Comparison of ENCODE assay signal across 12 cellular contexts in genomic region chr3:42387802-42388651, GRCh38. TPM values are rescaled to one million over a fixed set of nuclear protein-coding genes. Genes with fewer than 3 reads are reported as not detected.
DNase-seq lines count a peak whose midpoint lies in the region; ATAC-seq and TF ChIP-seq lines count a peak whose summit lies in the region.
"Had no signal": no experiment of that assay in that cellular context is flagged by ENCODE, and none has a peak within 500 bp of the region (broad histone marks: within the 10 kb centered on the region; RNA-seq: fewer than 3 reads in every experiment).

No MANE protein-coding gene starts in this region.

- peak; percentile 39 for DNase-seq in Daoy (ENCODE audit: low read depth)
- DNase-seq in RPMI8226, result peak; percentile 85
- peak; percentile 6 for DNase-seq in activated T-helper 1 cell treated with anti-CD3 and anti-CD28 coated beads, Interleukin-12 subunit alpha, Interleukin-12 subunit beta, Interleukin-2, Interleukin-4 antibody, amounts not matched to agents 30 ng/mL and 10 ng/mL and 1 ng/mL, durations not matched to agents 14 hours and 24 hours and 36 hours (ENCODE audit: low spot score)
- no peak for DNase-seq in nephron progenitor cell
- DNase-seq in SIG-M5 treated with dmso at 0.1 percent for 504 hours (lab: John Stamatoyannopoulos, UW; ENCODE audit: unreplicated experiment), result no peak
- no peak for DNase-seq in OCI-M2 (lab: John Stamatoyannopoulos, UW; ENCODE audit: unreplicated experiment)
- DNase-seq in posterior vena cava (ENCODE audit: low spot score), result no peak
- DNase-seq: effector CD8-positive, alpha-beta T cell; NCI-H2171 treated with DMSO at 0.1 percent for 48 hours had no signal

- H3K27ac Mint-ChIP-seq in activated T-helper 1 cell treated with anti-CD3 and anti-CD28 coated beads, Interleukin-12 subunit alpha, Interleukin-12 subunit beta, Interleukin-2, Interleukin-4 antibody, amounts not matched to agents 30 ng/mL and 10 ng/mL and 1 ng/mL, durations not matched to agents 14 hours and 24 hours and 36 hours, result peak overlapping the region; percentile 45
- H3K27ac Mint-ChIP-seq in nephron progenitor cell, result peak overlapping the region; percentile 80
- H3K27ac Mint-ChIP-seq: CD14-positive monocyte had no signal

- no peak for ATAC-seq in GM18511 (IDR thresholded peaks at IDR 0.05; ENCODE audit: unreplicated experiment)

- no peaks in the 10 kb centered on the region for H3K9me3 Mint-ChIP-seq in activated T-helper 1 cell treated with anti-CD3 and anti-CD28 coated beads, Interleukin-12 subunit alpha, Interleukin-12 subunit beta, Interleukin-2, Interleukin-4 antibody, amounts not matched to agents 30 ng/mL and 10 ng/mL and 1 ng/mL, durations not matched to agents 14 hours and 24 hours and 36 hours
- H3K9me3 Mint-ChIP-seq in nephron progenitor cell, result no peaks in the 10 kb centered on the region
- H3K9me3 Mint-ChIP-seq: CD14-positive monocyte had no signal

- peaks cover 8% of the 10 kb centered on the region for H3K27me3 Mint-ChIP-seq in activated T-helper 1 cell treated with anti-CD3 and anti-CD28 coated beads, Interleukin-12 subunit alpha, Interleukin-12 subunit beta, Interleukin-2, Interleukin-4 antibody, amounts not matched to agents 30 ng/mL and 10 ng/mL and 1 ng/mL, durations not matched to agents 14 hours and 24 hours and 36 hours (ENCODE audit: insufficient read depth)
- H3K27me3 Mint-ChIP-seq in nephron progenitor cell (ENCODE audit: low read depth, poor library complexity), result peaks cover 10% of the 10 kb centered on the region

- H3K4me3 Mint-ChIP-seq in activated T-helper 1 cell treated with anti-CD3 and anti-CD28 coated beads, Interleukin-12 subunit alpha, Interleukin-12 subunit beta, Interleukin-2, Interleukin-4 antibody, amounts not matched to agents 30 ng/mL and 10 ng/mL and 1 ng/mL, durations not matched to agents 14 hours and 24 hours and 36 hours, result no peak overlapping the region
- H3K4me3 Mint-ChIP-seq in nephron progenitor cell, result no peak overlapping the region
- H3K4me3 Mint-ChIP-seq: CD14-positive monocyte had no signal

- no peak for TF ChIP-seq CTCF in nephron progenitor cell (IDR thresholded peaks at IDR 0.05)

- H3K36me3 Mint-ChIP-seq in activated T-helper 1 cell treated with anti-CD3 and anti-CD28 coated beads, Interleukin-12 subunit alpha, Interleukin-12 subunit beta, Interleukin-2, Interleukin-4 antibody, amounts not matched to agents 30 ng/mL and 10 ng/mL and 1 ng/mL, durations not matched to agents 14 hours and 24 hours and 36 hours (ENCODE audit: low read depth), result no peaks in the 10 kb centered on the region
- no peaks in the 10 kb centered on the region for H3K36me3 Mint-ChIP-seq in nephron progenitor cell (ENCODE audit: low read depth)
- H3K36me3 Mint-ChIP-seq: CD14-positive monocyte had no signal

- peaks cover 14% of the 10 kb centered on the region for H3K4me1 Mint-ChIP-seq in activated T-helper 1 cell treated with anti-CD3 and anti-CD28 coated beads, Interleukin-12 subunit alpha, Interleukin-12 subunit beta, Interleukin-2, Interleukin-4 antibody, amounts not matched to agents 30 ng/mL and 10 ng/mL and 1 ng/mL, durations not matched to agents 14 hours and 24 hours and 36 hours (ENCODE audit: low read depth)
- peaks cover 21% of the 10 kb centered on the region for H3K4me1 Mint-ChIP-seq in nephron progenitor cell

- intact Hi-C loops in activated T-helper 1 cell treated with anti-CD3 and anti-CD28 coated beads, Interleukin-12 subunit alpha, Interleukin-12 subunit beta, Interleukin-2, Interleukin-4 antibody, amounts not matched to agents 30 ng/mL and 10 ng/mL and 1 ng/mL, durations not matched to agents 14 hours and 24 hours and 36 hours (cut with micrococcal nuclease), result no loop called here
- intact Hi-C loops in posterior vena cava (cut with DNase I), result no loop called here

RNA-seq across cellular contexts. Expression of gene LYZL4, which starts 22.4 kb away (rescaled TPM):
- 0.23 TPM in 1 of 2 replicates, not detected in the other for total RNA-seq in Daoy (2014; rRNA removed; shearing (Covaris generic))
- total RNA-seq in activated T-helper 1 cell treated with anti-CD3 and anti-CD28 coated beads, Interleukin-12 subunit alpha, Interleukin-12 subunit beta, Interleukin-2, Interleukin-4 antibody, amounts not matched to agents 30 ng/mL and 10 ng/mL and 1 ng/mL, durations not matched to agents 14 hours and 24 hours and 36 hours, result not detected in 2 replicates
- total RNA-seq in posterior vena cava, result not detected
- total RNA-seq: SK-MEL-5 had no signal

Comparison
In these comparisons a context has a peak if more than half of its experiments do, and no peak if none do; other contexts are left out.
1. DNase-seq: peak in Daoy (single experiment), RPMI8226 (single experiment) and activated T-helper 1 cell treated with anti-CD3 and anti-CD28 coated beads, Interleukin-12 subunit alpha, Interleukin-12 subunit beta, Interleukin-2, Interleukin-4 antibody, amounts not matched to agents 30 ng/mL and 10 ng/mL and 1 ng/mL, durations not matched to agents 14 hours and 24 hours and 36 hours (single experiment); none in nephron progenitor cell (single experiment), SIG-M5 treated with dmso at 0.1 percent for 504 hours (single experiment), OCI-M2 (single experiment) and posterior vena cava (single experiment).